In the genomic region with DNA sequence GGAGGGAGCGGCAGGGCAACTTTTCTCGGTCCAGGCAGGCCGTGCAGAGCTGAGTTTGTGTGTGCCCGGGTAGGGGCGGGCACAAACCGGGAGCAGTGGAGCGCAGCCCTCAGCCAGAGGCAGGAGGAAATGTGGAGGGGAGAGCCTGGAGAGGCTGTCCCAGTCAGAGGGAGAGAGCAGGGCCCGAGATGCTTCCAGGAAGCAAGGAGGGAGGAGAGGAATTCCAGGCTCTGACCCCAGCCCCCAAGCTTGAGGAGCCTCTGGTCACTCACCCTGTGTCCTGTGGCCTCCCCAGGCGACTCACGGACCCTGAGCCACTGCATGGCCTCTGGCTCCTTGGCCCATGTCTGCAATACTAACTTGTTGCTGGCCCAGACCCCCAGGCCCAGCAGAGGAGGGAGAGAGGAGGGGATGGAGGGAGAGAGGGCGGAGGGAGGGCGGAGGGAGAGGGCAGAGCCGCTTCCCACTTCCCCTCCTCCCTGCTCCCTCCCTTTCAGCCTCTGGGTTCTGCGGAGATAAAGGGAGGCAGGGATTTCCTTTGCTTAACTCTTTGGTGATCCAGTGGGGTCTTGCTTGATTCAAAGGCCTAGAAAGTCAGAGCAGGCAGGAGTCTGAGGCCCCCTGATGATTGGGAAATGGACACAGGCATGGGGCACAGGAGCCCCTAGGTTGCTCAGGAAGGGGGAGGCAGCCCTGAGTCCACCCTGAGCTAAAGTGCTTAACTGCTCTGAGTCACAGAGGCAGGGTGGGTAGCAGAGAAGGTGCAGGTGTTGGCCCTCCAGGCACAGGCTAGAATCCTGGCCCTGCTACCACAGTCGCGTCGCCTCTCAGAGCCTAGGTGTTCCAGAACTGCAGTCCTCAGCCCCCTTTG, we compare ENCODE assay signal across 8 cellular contexts. TPM values are rescaled to one million over a fixed set of nuclear protein-coding genes. Genes with fewer than 3 reads are reported as not detected.
DNase-seq lines count a peak whose midpoint lies in the region; FAIRE-seq and TF ChIP-seq lines count a peak whose summit lies in the region.

A gene (minus strand): TSS at position 357 of the 871 bp plus-strand sequence. CDS start 34 bp downstream, at position 323.

- no peak for TF ChIP-seq EP300 in suprapubic skin (IDR thresholded peaks at IDR 0.05)

- H3K4me3 ChIP-seq in brain microvascular endothelial cell (ENCODE audit: low read depth, low read length) (peak within 1 kb of the TSS; percentile 55), kidney (ENCODE audit: low read length in 2 of 2) (peak within 1 kb of the TSS; percentile 24 to 58), suprapubic skin (peak within 1 kb of the TSS; percentile 42)

- peaks cover 50% of the 10 kb centered on the region for H3K4me1 Mint-ChIP-seq in T-helper 2 cell treated with Interferon-gamma antibody and Interleukin-4, amounts not matched to agents 5 μg/mL and 100 μg/mL, for 36 hours (ENCODE audit: low read depth)

- H3K36me3 ChIP-seq in brain microvascular endothelial cell (replicated peaks) (no peaks in the 10 kb centered on the region), kidney (ENCODE audit: control insufficient read depth in 1 of 2, insufficient read depth in 2 of 2, low read length in 2 of 2) (no peaks in the 10 kb centered on the region), suprapubic skin (no peaks in the 10 kb centered on the region)

- intact Hi-C loops in kidney (cut with DNase I), result no loop called here

- peaks cover 15% of the 10 kb centered on the region for H3K36me3 Mint-ChIP-seq in T-helper 2 cell treated with Interferon-gamma antibody and Interleukin-4, amounts not matched to agents 5 μg/mL and 100 μg/mL, for 36 hours (ENCODE audit: low read depth)

- no peak for TF ChIP-seq POLR2A in suprapubic skin (IDR thresholded peaks at IDR 0.05)

- no peak for DNase-seq in T-helper 2 cell treated with Interferon-gamma antibody and Interleukin-4, amounts not matched to agents 5 μg/mL and 100 μg/mL, for 36 hours (ENCODE audit: low spot score)
- no peak for DNase-seq in T-helper 2 cell
- no peak for DNase-seq in brain microvascular endothelial cell
- peak; percentile 94 for DNase-seq in kidney
- peak in 1 of 2 donors; percentile 68 for DNase-seq in suprapubic skin (ENCODE audit: low spot score in 2 of 2)
- DNase-seq in DMS79 treated with DMSO at 0.1 percent for 48 hours (lab: John Stamatoyannopoulos, UW), result no peak
- DNase-seq in activated gamma-delta T cell treated with Interleukin-2 at 50 U/mL for 16 hours, result no peak
- DNase-seq in NCI-H69 (lab: John Stamatoyannopoulos, UW), result no peak

- H3K27ac Mint-ChIP-seq in T-helper 2 cell treated with Interferon-gamma antibody and Interleukin-4, amounts not matched to agents 5 μg/mL and 100 μg/mL, for 36 hours, result peak within 1 kb of the TSS; percentile 31

- H3K27me3 ChIP-seq in brain microvascular endothelial cell (replicated peaks), result no peaks in the 10 kb centered on the region
- no peaks in the 10 kb centered on the region for H3K27me3 ChIP-seq in suprapubic skin

- peak within 1 kb of the TSS; percentile 36 for H3K4me3 Mint-ChIP-seq in T-helper 2 cell treated with Interferon-gamma antibody and Interleukin-4, amounts not matched to agents 5 μg/mL and 100 μg/mL, for 36 hours

- in situ Hi-C loops in brain microvascular endothelial cell (cut with HindIII; ENCODE audit: low pct_ligation_motif_present, low sequenced_read_pairs), result no loop called here

- H3K4me1 ChIP-seq in kidney (ENCODE audit: control insufficient read depth in 1 of 2, insufficient read depth in 1 of 2, low read depth in 1 of 2, low read length in 2 of 2) (peaks cover 28 to 34% of the 10 kb centered on the region in 2 donors), suprapubic skin (peaks cover 43% of the 10 kb centered on the region)

- no peak for TF ChIP-seq CTCF in brain microvascular endothelial cell (IDR thresholded peaks at IDR 0.05; ENCODE audit: low read depth, low read length, missing control alignments)
- TF ChIP-seq CTCF in kidney (IDR thresholded peaks at IDR 0.05; ENCODE audit: borderline replicate concordance, extremely low read depth, insufficient read depth), result no peak
- TF ChIP-seq CTCF in suprapubic skin (IDR thresholded peaks at IDR 0.05), result no peak

- 31% methylated on average over 13 of the region's 17 CpGs for WGBS in suprapubic skin

- H3K27ac ChIP-seq in brain microvascular endothelial cell, result peak within 1 kb of the TSS; percentile 27
- H3K27ac ChIP-seq in kidney (ENCODE audit: low read depth in 2 of 2, low read length in 2 of 2), result peak within 1 kb of the TSS; percentile 96 to 97
- peak within 1 kb of the TSS; percentile 83 for H3K27ac ChIP-seq in suprapubic skin

- no peak for FAIRE-seq in kidney (lab: Jason Lieb, UNC)

- peak within 1 kb of the TSS; percentile 26 to 56 for H3K9ac ChIP-seq in kidney (ENCODE audit: low read length in 2 of 2)

- H3K9me3 Mint-ChIP-seq in T-helper 2 cell treated with Interferon-gamma antibody and Interleukin-4, amounts not matched to agents 5 μg/mL and 100 μg/mL, for 36 hours, result peaks cover 4% of the 10 kb centered on the region

- no peaks in the 10 kb centered on the region for H3K27me3 Mint-ChIP-seq in T-helper 2 cell treated with Interferon-gamma antibody and Interleukin-4, amounts not matched to agents 5 μg/mL and 100 μg/mL, for 36 hours (ENCODE audit: low read depth)

- no peaks in the 10 kb centered on the region for H3K9me3 ChIP-seq in kidney (ENCODE audit: control insufficient read depth in 1 of 2, low read length in 2 of 2)
- H3K9me3 ChIP-seq in suprapubic skin, result no peaks in the 10 kb centered on the region

RNA-seq across cellular contexts. Expression of the gene that starts here (rescaled TPM):
- 8.0 TPM for total RNA-seq in kidney
- 3.2 TPM for polyA plus RNA-seq in kidney (ENCODE audit: insufficient read depth, low read depth, low replicate concordance)
- total RNA-seq in suprapubic skin, result 1 to 10 TPM; 1.2 to 8.4 (median 2.7) TPM

Comparison
In these comparisons a context has a peak if more than half of its experiments do, and no peak if none do; other contexts are left out.
1. H3K27ac ChIP-seq: peak in every context shown above with its lines; median percentile 96 in kidney; 83 in suprapubic skin; 27 in brain microvascular endothelial cell.